ENCODE assay signal across 9 cellular contexts in genomic region chr10:23437987-23438546, GRCh38. TPM values are rescaled to one million over a fixed set of nuclear protein-coding genes. Genes with fewer than 3 reads are reported as not detected.
DNase-seq lines count a peak whose midpoint lies in the region; ATAC-seq, FAIRE-seq and TF ChIP-seq lines count a peak whose summit lies in the region.
"Had no signal": no experiment of that assay in that cellular context is flagged by ENCODE, and none has a peak within 500 bp of the region (broad histone marks: within the 10 kb centered on the region; RNA-seq: fewer than 3 reads in every experiment).

No MANE protein-coding gene starts in this region.

- H3K27me3 ChIP-seq in BLaER1 treated with 17β-estradiol and CSF1 and Interleukin-3, amounts not matched to agents 10 nM and 100 nM: peaks cover 0 to 28% (median 22%) of the 10 kb centered on the region in 11 experiments; a peak in 15 of 22 replicates
- no peaks in the 10 kb centered on the region for H3K27me3 ChIP-seq in OCI-LY1 (ENCODE audit: insufficient read depth, low read length)
- H3K27me3 ChIP-seq in H1 (replicated peaks in 1 of 4; ENCODE audit: control insufficient read depth in 3 of 4, extremely low read depth in 1 of 4, insufficient read depth in 3 of 4, low read length in 3 of 4): peaks cover 0 to 3% (median 0%) of the 10 kb centered on the region in 4 experiments; a peak in 1 of 7 replicates
- H3K27me3 ChIP-seq in neural progenitor cell: peaks cover 20% of the 10 kb centered on the region

- H3K4ac ChIP-seq in H1 (replicated peaks; ENCODE audit: insufficient read length, low read depth, low read length): peak overlapping the region; percentile 60

- no peak overlapping the region for H2BK20ac ChIP-seq in H1 (ENCODE audit: low read length)

- H3K9me3 ChIP-seq in BLaER1 treated with 17β-estradiol and CSF1 and Interleukin-3, amounts not matched to agents 10 nM and 100 nM (replicated peaks in 1 of 11): no peaks in the 10 kb centered on the region
- H3K9me3 ChIP-seq in OCI-LY1 (ENCODE audit: low read length) (no peaks in the 10 kb centered on the region), H1 (ENCODE audit: insufficient read depth in 2 of 2, low read depth in 1 of 2, low read length in 1 of 2) (no peaks in the 10 kb centered on the region), neural progenitor cell (ENCODE audit: low read depth) (no peaks in the 10 kb centered on the region)

- H3K23me2 ChIP-seq in H1 (ENCODE audit: low read depth, low read length): peaks cover 9% of the 10 kb centered on the region; the same call in 1 of the 2 replicates

- 0 out of 2 replicates have a peak overlapping the region, but pooled peaks have one; percentile 39 for H2BK12ac ChIP-seq in H1 (ENCODE audit: low read depth, low read length)

- no peak overlapping the region for H2BK120ac ChIP-seq in H1 (replicated peaks; ENCODE audit: low read depth, low read length)

- FAIRE-seq in H1 (lab: Jason Lieb, UNC): no peak
- FAIRE-seq: islet of Langerhans had no signal

- peaks cover 12% of the 10 kb centered on the region for H3K27me3 Mint-ChIP-seq in neural progenitor cell (ENCODE audit: insufficient read depth, low read depth)

- H3K36me3 ChIP-seq in BLaER1 treated with 17β-estradiol and CSF1 and Interleukin-3, amounts not matched to agents 10 nM and 100 nM: peaks cover 0 to 30% (median 4%) of the 10 kb centered on the region in 11 experiments; a peak in 11 of 22 replicates
- H3K36me3 ChIP-seq in OCI-LY1 (ENCODE audit: insufficient read depth, low read length) (no peaks in the 10 kb centered on the region), H1 (ENCODE audit: control insufficient read depth in 2 of 4, insufficient read depth in 4 of 4, low read length in 3 of 4) (no peaks in the 10 kb centered on the region), neural progenitor cell (no peaks in the 10 kb centered on the region)

- 94% methylated on average over 16 of the region's 20 CpGs; no CpG with 5 or more reads in 1 of the 2 experiments for WGBS in H1 (ENCODE audit: extremely low coverage in 1 of 2, insufficient coverage in 1 of 2, insufficient read length in 1 of 2, insufficient replicate concordance in 2 of 2, low coverage in 1 of 2, low lambda C conversion rate in 2 of 2, missing lambda C conversion rate in 1 of 2), 2 experiments

- H3K4me3 Mint-ChIP-seq in neural progenitor cell: peak overlapping the region; percentile 87

- H2AK5ac ChIP-seq in H1 (ENCODE audit: low read depth, low read length): no peak overlapping the region

- H4K8ac ChIP-seq in H1 (ENCODE audit: extremely low read depth, insufficient read depth, low read length): peak overlapping the region; percentile 85; the same call in 1 of the 2 replicates

- peak overlapping the region; percentile 93 to 100 (median 96) for H3K27ac ChIP-seq in BLaER1 treated with 17β-estradiol and CSF1 and Interleukin-3, amounts not matched to agents 10 nM and 100 nM
- H3K27ac ChIP-seq in OCI-LY1 (ENCODE audit: low read depth, low read length, poor library complexity, severe bottlenecking) (no peak overlapping the region), H1 (ENCODE audit: low read depth, low read length) (no peak overlapping the region; the same call in 1 of the 2 replicates), neural progenitor cell (no peak overlapping the region)

- peak overlapping the region; percentile 73 for H4K5ac ChIP-seq in H1 (ENCODE audit: insufficient read length, low read depth, low read length)

- H3K4me1 ChIP-seq in BLaER1 treated with 17β-estradiol and CSF1 and Interleukin-3, amounts not matched to agents 10 nM and 100 nM: peaks cover 24 to 51% (median 30%) of the 10 kb centered on the region in 10 experiments
- H3K4me1 ChIP-seq in OCI-LY1 (ENCODE audit: insufficient read depth, low read length, severe bottlenecking) (peaks cover 9% of the 10 kb centered on the region), H1 (replicated peaks in 1 of 4; ENCODE audit: control insufficient read depth in 3 of 4, insufficient read depth in 4 of 4, low read length in 3 of 4) (peaks cover 0 to 6% (median 3%) of the 10 kb centered on the region in 4 experiments; a peak in 5 of 7 replicates), neural progenitor cell (peaks cover 12% of the 10 kb centered on the region)

- DNase-seq in H1 (ENCODE audit: low read depth in 1 of 2, low spot score in 2 of 2) (peak in 1 of 2 experiments; percentile 35), neural progenitor cell (ENCODE audit: low spot score) (peak; percentile 8), Ammon's horn (ENCODE audit: low spot score) (no peak), SW480 (ENCODE audit: low spot score) (no peak)

- no peak overlapping the region for H2BK5ac ChIP-seq in H1 (ENCODE audit: low read depth, low read length)

- H2AFZ ChIP-seq in OCI-LY1 (ENCODE audit: low read length) (no peak overlapping the region; the same call in 1 of the 2 replicates), H1 (ENCODE audit: low read length) (peak overlapping the region; percentile 57; the same call in 1 of the 2 replicates), neural progenitor cell (replicated peaks) (no peak overlapping the region)

- peak overlapping the region; percentile 30 for H4K91ac ChIP-seq in H1 (replicated peaks; ENCODE audit: insufficient read length, low read length)

- H3K9me2 ChIP-seq in OCI-LY1 (ENCODE audit: low read depth, low read length): no peaks in the 10 kb centered on the region

- H2BK15ac ChIP-seq in H1 (ENCODE audit: low read length): no peak overlapping the region

- peaks cover 35% of the 10 kb centered on the region for H3K4me1 Mint-ChIP-seq in neural progenitor cell

- H3K79me1 ChIP-seq in H1 (ENCODE audit: low read depth, low read length): no peaks in the 10 kb centered on the region

- peaks cover 0 to 37% (median 33%) of the 10 kb centered on the region in 11 experiments; a peak in 16 of 22 replicates for H4K20me1 ChIP-seq in BLaER1 treated with 17β-estradiol and CSF1 and Interleukin-3, amounts not matched to agents 10 nM and 100 nM
- no peaks in the 10 kb centered on the region for H4K20me1 ChIP-seq in OCI-LY1 (ENCODE audit: insufficient read depth, low read length)
- H4K20me1 ChIP-seq in H1 (replicated peaks in 1 of 2; ENCODE audit: control insufficient read depth in 1 of 2, insufficient read depth in 2 of 2, low read length in 2 of 2): peaks cover 2% of the 10 kb centered on the region in 2 experiments
- H4K20me1 ChIP-seq in neural progenitor cell (ENCODE audit: low read depth): peaks cover 12% of the 10 kb centered on the region

- CTCF ChIA-PET in H1 (lab: Charles Lee; ENCODE audit: partially characterized antibody): interaction anchor here (0.6 to 2.4 kb wide), 10 partner anchors 14 to 1259 kb away, joined by 3 to 7 read pairs (median 3); no protein-coding TSS in a partner anchor

- no peak for TF ChIP-seq CTCF in OCI-LY1 (IDR thresholded peaks at IDR 0.05; ENCODE audit: low read length)
- no peak for TF ChIP-seq CTCF in H1 (IDR thresholded peaks at IDR 0.05; ENCODE audit: control extremely low read depth in 1 of 3, insufficient read depth in 1 of 3, low read depth in 1 of 3, low read length in 3 of 3)
- no peak for TF ChIP-seq CTCF in neural progenitor cell (IDR thresholded peaks at IDR 0.05)

- peak overlapping the region; percentile 93; the same call in 1 of the 2 replicates for H3K18ac ChIP-seq in H1 (ENCODE audit: extremely low read depth, low read length)

- H3K56ac ChIP-seq in H1 (replicated peaks; ENCODE audit: insufficient read length, low read depth, low read length): no peak overlapping the region

- H3K9me3 Mint-ChIP-seq in neural progenitor cell: no peaks in the 10 kb centered on the region

- H3K79me2 ChIP-seq in OCI-LY1 (ENCODE audit: insufficient read depth, low read length): no peaks in the 10 kb centered on the region
- H3K79me2 ChIP-seq in H1 (ENCODE audit: control insufficient read depth in 1 of 2, insufficient read depth in 2 of 2, low read length in 2 of 2): peaks cover 0 to 20% of the 10 kb centered on the region in 2 experiments; a peak in 2 of 4 replicates
- H3K79me2 ChIP-seq in neural progenitor cell (ENCODE audit: low read depth): no peaks in the 10 kb centered on the region

- TF ChIP-seq POLR2A in H1 (IDR thresholded peaks at IDR 0.05; ENCODE audit: control extremely low read depth in 1 of 2, low read depth in 2 of 2, low read length in 2 of 2): no peak

- ATAC-seq in HG03097 (IDR thresholded peaks at IDR 0.05; ENCODE audit: low FRiP score, unreplicated experiment): no peak
- ATAC-seq in HG03025 (IDR thresholded peaks at IDR 0.05; ENCODE audit: low FRiP score, unreplicated experiment): no peak

- no peaks in the 10 kb centered on the region for H3K36me3 Mint-ChIP-seq in neural progenitor cell

- peak overlapping the region; percentile 46 for H3K27ac Mint-ChIP-seq in neural progenitor cell

- H3K23ac ChIP-seq in H1 (ENCODE audit: insufficient read length): no peak overlapping the region

- POLR2A ChIA-PET in H1 (lab: Charles Lee; ENCODE audit: partially characterized antibody): interaction anchor here (1.8 kb wide), 1 partner anchor 31 kb away, joined by 4 read pairs; no protein-coding TSS in a partner anchor

- no peak overlapping the region for H3K14ac ChIP-seq in H1 (ENCODE audit: insufficient read length)

- TF ChIP-seq RAD21 in H1 (IDR thresholded peaks at IDR 0.05 in 1 of 2, conservative IDR thresholded peaks at IDR 0.05 in 1 of 2; ENCODE audit: low read depth in 2 of 2, low read length in 2 of 2): no peak

- no peaks in the 10 kb centered on the region for H3F3A ChIP-seq in OCI-LY1 (ENCODE audit: insufficient read depth, low read length)
- H3F3A ChIP-seq in neural progenitor cell (ENCODE audit: low read depth): peaks cover 12% of the 10 kb centered on the region

- TF ChIP-seq EP300 in H1 (IDR thresholded peaks at IDR 0.05; ENCODE audit: borderline replicate concordance in 1 of 2, low read depth in 2 of 2, low read length in 2 of 2): no peak

- H3K4me2 ChIP-seq in BLaER1 treated with 17β-estradiol and CSF1 and Interleukin-3, amounts not matched to agents 10 nM and 100 nM: peak overlapping the region; percentile 68 to 90 (median 83)
- H3K4me2 ChIP-seq in OCI-LY1 (ENCODE audit: low read length): peak overlapping the region; percentile 92
- peak overlapping the region; percentile 59 to 87 for H3K4me2 ChIP-seq in H1 (ENCODE audit: insufficient read depth in 1 of 2, low read depth in 2 of 2, low read length in 2 of 2)
- peak overlapping the region; percentile 46 for H3K4me2 ChIP-seq in neural progenitor cell

- peak overlapping the region; percentile 92 to 100 (median 97) for H3K4me3 ChIP-seq in BLaER1 treated with 17β-estradiol and CSF1 and Interleukin-3, amounts not matched to agents 10 nM and 100 nM
- H3K4me3 ChIP-seq in OCI-LY1 (ENCODE audit: low read depth, low read length, poor library complexity, severe bottlenecking) (peak overlapping the region; percentile 81), H1 (ENCODE audit: extremely low read depth in 1 of 4, insufficient read depth in 2 of 4, low read depth in 3 of 4, low read length in 4 of 4) (peak overlapping the region; percentile 70 to 81 (median 78); a peak in 7 of 8 replicates), neural progenitor cell (peak overlapping the region; percentile 95)

- H3K9ac ChIP-seq in BLaER1 treated with 17β-estradiol and CSF1 and Interleukin-3, amounts not matched to agents 10 nM and 100 nM: peak overlapping the region; percentile 94 to 100 (median 99)
- H3K9ac ChIP-seq in OCI-LY1 (ENCODE audit: low read length) (peak overlapping the region; percentile 65; the same call in 1 of the 2 replicates), H1 (replicated peaks in 1 of 4; ENCODE audit: extremely low read depth in 1 of 4, low read depth in 3 of 4, low read length in 3 of 4) (peak overlapping the region in 2 of 4 experiments; percentile 69 to 73; a peak in 4 of 7 replicates), neural progenitor cell (no peak overlapping the region)

RNA-seq across cellular contexts. Expression of gene OTUD1, which starts 0.8 kb away (rescaled TPM):
- total RNA-seq in H1 (2021; fragmentation: NEBNext Ultra II Directional; extraction: Animal tissue kit (Norgen Biotek cat#: 25700)): 6.6 and 7.1 TPM in 2 replicates
- polyA plus RNA-seq in H1 (2011; rRNA removed): 1.3 TPM in 2 replicates
- polyA plus RNA-seq in H1 (2011; cell fraction: cytosol; rRNA removed): 1.8 TPM
- 1.0 TPM for polyA plus RNA-seq in H1 (2011; cell fraction: nucleus; rRNA removed)
- polyA plus RNA-seq in H1 (2012, experiment 1 of 2): 2.3 to 2.5 TPM (median 2.4 TPM) in 4 replicates
- polyA plus RNA-seq in H1 (2012, experiment 2 of 2): 2.0 TPM
- 2.5 TPM for polyA plus RNA-seq in H1 (2013, experiment 1 of 2)
- 2.7 TPM for polyA plus RNA-seq in H1 (2013, experiment 2 of 2)
- 1.6 and 3.0 TPM in 2 replicates for polyA minus RNA-seq in H1 (2011; rRNA and poly(A)+ RNA removed)
- polyA minus RNA-seq in H1 (2011; cell fraction: cytosol; rRNA and poly(A)+ RNA removed): 3.3 TPM
- polyA minus RNA-seq in H1 (2011; cell fraction: nucleus; rRNA and poly(A)+ RNA removed): 4.1 TPM
- total RNA-seq in neural progenitor cell (ENCODE audit: low replicate concordance): 5.4 and 7.9 TPM in 2 replicates

Comparison
In these comparisons a context has a peak if more than half of its experiments do, and no peak if none do; other contexts are left out.
1. H3K27ac ChIP-seq: peak in BLaER1 treated with 17β-estradiol and CSF1 and Interleukin-3, amounts not matched to agents 10 nM and 100 nM (11 of 11); none in OCI-LY1 (single experiment), H1 (single experiment) and neural progenitor cell (single experiment).
2. Peak in every context shown above with its lines, with median percentiles within 50 percentile points of each other: H3K4me2 ChIP-seq and H3K4me3 ChIP-seq.